Comparison of ENCODE assay signal across 1 cellular context in the genomic region with DNA sequence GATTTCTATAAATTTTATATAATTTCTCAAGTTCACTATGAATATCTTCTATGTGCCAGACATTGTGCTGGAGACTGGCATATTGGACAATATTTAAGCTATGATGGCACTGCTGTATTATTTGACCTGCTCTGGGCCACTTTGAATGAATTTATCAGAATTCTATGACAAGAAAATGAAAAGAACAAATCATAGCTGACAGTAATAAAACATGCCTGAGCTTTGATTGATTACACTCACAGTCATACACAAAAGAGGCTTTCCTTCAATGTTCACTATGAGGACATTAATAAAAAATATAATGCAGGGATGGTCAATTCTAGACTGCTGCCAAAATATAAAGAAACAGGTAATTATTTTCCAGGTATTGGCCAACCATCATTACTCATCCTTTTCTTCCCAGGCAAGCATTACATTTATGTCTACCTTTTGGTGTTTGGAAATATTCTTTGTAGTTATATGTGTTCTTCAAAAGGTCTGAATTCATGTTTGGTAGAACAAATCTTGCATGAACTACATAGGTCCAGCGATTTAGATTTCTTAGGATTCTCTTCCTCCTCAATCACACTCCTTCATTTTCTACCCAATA.
TF ChIP-seq lines count a peak whose summit lies in the region.

No MANE protein-coding gene starts in this region.

TF ChIP-seq in GM23338, 12 proteins besides CTCF, POLR2A, EP300 and RAD21 (continued from another document):
- TF ChIP-seq, protein P1, sequence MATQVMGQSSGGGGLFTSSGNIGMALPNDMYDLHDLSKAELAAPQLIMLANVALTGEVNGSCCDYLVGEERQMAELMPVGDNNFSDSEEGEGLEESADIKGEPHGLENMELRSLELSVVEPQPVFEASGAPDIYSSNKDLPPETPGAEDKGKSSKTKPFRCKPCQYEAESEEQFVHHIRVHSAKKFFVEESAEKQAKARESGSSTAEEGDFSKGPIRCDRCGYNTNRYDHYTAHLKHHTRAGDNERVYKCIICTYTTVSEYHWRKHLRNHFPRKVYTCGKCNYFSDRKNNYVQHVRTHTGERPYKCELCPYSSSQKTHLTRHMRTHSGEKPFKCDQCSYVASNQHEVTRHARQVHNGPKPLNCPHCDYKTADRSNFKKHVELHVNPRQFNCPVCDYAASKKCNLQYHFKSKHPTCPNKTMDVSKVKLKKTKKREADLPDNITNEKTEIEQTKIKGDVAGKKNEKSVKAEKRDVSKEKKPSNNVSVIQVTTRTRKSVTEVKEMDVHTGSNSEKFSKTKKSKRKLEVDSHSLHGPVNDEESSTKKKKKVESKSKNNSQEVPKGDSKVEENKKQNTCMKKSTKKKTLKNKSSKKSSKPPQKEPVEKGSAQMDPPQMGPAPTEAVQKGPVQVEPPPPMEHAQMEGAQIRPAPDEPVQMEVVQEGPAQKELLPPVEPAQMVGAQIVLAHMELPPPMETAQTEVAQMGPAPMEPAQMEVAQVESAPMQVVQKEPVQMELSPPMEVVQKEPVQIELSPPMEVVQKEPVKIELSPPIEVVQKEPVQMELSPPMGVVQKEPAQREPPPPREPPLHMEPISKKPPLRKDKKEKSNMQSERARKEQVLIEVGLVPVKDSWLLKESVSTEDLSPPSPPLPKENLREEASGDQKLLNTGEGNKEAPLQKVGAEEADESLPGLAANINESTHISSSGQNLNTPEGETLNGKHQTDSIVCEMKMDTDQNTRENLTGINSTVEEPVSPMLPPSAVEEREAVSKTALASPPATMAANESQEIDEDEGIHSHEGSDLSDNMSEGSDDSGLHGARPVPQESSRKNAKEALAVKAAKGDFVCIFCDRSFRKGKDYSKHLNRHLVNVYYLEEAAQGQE (IDR thresholded peaks at IDR 0.05; ENCODE audit: unreplicated experiment) = no peak
- TF ChIP-seq STAT1 (IDR thresholded peaks at IDR 0.05; ENCODE audit: unreplicated experiment) (no peak), ZNF114 (CRISPR knock-in tag; IDR thresholded peaks at IDR 0.05) (no peak), EZH2 (IDR thresholded peaks at IDR 0.05; ENCODE audit: low read depth, unreplicated experiment) (no peak), ZNF331 (CRISPR knock-in tag; IDR thresholded peaks at IDR 0.05; ENCODE audit: low read depth) (no peak), EZH2phosphoT487 (IDR thresholded peaks at IDR 0.05; ENCODE audit: unreplicated experiment) (no peak), NANOG (IDR thresholded peaks at IDR 0.05; ENCODE audit: borderline replicate concordance) (no peak), POLR2AphosphoS5 (IDR thresholded peaks at IDR 0.05; ENCODE audit: low read depth) (no peak), JUNB (IDR thresholded peaks at IDR 0.05; ENCODE audit: unreplicated experiment) (no peak), CREB1 (CRISPR knock-in tag; IDR thresholded peaks at IDR 0.05; ENCODE audit: low read depth) (no peak)
- TF ChIP-seq, protein P2, sequence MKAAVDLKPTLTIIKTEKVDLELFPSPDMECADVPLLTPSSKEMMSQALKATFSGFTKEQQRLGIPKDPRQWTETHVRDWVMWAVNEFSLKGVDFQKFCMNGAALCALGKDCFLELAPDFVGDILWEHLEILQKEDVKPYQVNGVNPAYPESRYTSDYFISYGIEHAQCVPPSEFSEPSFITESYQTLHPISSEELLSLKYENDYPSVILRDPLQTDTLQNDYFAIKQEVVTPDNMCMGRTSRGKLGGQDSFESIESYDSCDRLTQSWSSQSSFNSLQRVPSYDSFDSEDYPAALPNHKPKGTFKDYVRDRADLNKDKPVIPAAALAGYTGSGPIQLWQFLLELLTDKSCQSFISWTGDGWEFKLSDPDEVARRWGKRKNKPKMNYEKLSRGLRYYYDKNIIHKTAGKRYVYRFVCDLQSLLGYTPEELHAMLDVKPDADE (IDR thresholded peaks at IDR 0.05) = no peak
